ENCODE assay signal across 1 cellular context in genomic region chr4:174255374-174255773, GRCh38.
TF ChIP-seq lines count a peak whose summit lies in the region.

No MANE protein-coding gene starts in this region.

TF ChIP-seq in HepG2, 621 proteins besides CTCF, POLR2A, EP300 and RAD21:
- TF ChIP-seq KDM2A (CRISPR knock-in tag; IDR thresholded peaks at IDR 0.05; ENCODE audit: borderline replicate concordance, low read depth) (no peak), MIER3 (CRISPR knock-in tag; IDR thresholded peaks at IDR 0.05; ENCODE audit: borderline replicate concordance) (no peak), GATAD2A (CRISPR knock-in tag; IDR thresholded peaks at IDR 0.05) (no peak), MAFK (conservative IDR thresholded peaks at IDR 0.05 in 1 of 2, IDR thresholded peaks at IDR 0.05 in 1 of 2; ENCODE audit: low read length in 2 of 2) (0 out of 4 replicates have a peak, but pooled peaks of 1 of the 2 experiments have one; percentile 25), RBFOX2 (IDR thresholded peaks at IDR 0.05; ENCODE audit: low read depth, low read length) (no peak), PTBP1 (IDR thresholded peaks at IDR 0.05; ENCODE audit: low read depth, low read length, poor library complexity, severe bottlenecking) (no peak), PRDM10 (CRISPR knock-in tag; IDR thresholded peaks at IDR 0.05; ENCODE audit: low read depth) (no peak)
- TF ChIP-seq, protein P1, sequence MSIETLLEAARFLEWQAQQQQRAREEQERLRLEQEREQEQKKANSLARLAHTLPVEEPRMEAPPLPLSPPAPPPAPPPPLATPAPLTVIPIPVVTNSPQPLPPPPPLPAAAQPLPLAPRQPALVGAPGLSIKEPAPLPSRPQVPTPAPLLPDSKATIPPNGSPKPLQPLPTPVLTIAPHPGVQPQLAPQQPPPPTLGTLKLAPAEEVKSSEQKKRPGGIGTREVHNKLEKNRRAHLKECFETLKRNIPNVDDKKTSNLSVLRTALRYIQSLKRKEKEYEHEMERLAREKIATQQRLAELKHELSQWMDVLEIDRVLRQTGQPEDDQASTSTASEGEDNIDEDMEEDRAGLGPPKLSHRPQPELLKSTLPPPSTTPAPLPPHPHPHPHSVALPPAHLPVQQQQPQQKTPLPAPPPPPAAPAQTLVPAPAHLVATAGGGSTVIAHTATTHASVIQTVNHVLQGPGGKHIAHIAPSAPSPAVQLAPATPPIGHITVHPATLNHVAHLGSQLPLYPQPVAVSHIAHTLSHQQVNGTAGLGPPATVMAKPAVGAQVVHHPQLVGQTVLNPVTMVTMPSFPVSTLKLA (IDR thresholded peaks at IDR 0.05): peak; percentile 53
- TF ChIP-seq, protein P2, sequence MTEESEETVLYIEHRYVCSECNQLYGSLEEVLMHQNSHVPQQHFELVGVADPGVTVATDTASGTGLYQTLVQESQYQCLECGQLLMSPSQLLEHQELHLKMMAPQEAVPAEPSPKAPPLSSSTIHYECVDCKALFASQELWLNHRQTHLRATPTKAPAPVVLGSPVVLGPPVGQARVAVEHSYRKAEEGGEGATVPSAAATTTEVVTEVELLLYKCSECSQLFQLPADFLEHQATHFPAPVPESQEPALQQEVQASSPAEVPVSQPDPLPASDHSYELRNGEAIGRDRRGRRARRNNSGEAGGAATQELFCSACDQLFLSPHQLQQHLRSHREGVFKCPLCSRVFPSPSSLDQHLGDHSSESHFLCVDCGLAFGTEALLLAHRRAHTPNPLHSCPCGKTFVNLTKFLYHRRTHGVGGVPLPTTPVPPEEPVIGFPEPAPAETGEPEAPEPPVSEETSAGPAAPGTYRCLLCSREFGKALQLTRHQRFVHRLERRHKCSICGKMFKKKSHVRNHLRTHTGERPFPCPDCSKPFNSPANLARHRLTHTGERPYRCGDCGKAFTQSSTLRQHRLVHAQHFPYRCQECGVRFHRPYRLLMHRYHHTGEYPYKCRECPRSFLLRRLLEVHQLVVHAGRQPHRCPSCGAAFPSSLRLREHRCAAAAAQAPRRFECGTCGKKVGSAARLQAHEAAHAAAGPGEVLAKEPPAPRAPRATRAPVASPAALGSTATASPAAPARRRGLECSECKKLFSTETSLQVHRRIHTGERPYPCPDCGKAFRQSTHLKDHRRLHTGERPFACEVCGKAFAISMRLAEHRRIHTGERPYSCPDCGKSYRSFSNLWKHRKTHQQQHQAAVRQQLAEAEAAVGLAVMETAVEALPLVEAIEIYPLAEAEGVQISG (CRISPR knock-in tag; IDR thresholded peaks at IDR 0.05): no peak
